8 cellular contexts compared by ENCODE assay signal in the genomic region with DNA sequence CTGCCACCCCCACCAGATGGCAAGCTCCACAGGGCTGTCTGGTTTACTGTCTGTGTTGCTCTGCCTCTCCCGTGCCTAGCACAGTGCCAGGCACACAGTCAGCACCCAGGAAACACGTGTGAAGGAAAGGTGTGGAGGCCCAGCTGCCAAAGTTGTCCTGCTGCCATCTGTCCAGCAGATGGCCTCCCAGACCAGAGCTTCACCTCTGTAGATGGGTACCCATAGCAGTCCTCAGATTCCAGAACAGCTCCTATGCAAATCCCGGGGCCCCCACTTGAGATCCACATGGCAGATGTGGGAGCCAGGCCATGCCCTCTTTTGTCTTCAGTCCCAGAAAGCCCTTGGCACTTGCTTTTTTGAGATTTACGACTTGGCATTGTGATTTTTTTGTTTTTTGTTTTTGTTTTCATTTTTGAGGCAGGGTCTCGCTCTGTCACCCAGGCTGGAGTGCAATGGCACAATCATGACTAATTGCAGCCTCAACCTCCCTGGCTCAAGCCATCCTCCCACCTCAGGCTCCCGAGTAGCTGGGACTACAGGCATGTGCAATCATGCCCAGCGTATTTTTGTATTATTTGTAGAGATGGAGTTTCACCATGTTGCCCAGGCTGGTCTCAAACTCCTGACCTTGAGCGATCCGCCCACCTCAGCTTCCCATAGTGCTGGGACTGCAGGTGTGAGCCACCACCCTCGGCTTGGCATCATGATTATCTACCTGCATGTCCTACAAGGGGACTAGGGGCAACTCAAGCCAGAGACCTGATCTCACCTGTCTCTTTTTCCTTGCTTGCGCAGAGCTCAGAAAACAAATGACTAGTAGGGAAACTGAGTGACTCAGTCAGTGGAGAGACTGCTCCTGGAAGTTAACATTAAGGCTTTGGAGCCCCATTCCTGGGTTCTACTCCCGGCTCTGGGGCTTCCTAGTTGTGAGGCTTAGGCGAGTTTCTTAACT. TPM values are rescaled to one million over a fixed set of nuclear protein-coding genes. Genes with fewer than 3 reads are reported as not detected.
DNase-seq lines count a peak whose midpoint lies in the region; ATAC-seq, FAIRE-seq and TF ChIP-seq lines count a peak whose summit lies in the region.

No MANE protein-coding gene starts in this region.

- DNase-seq in NCI-H2081 (lab: John Stamatoyannopoulos, UW) (peak; percentile 19 to 53), NCI-H2081 treated with DMSO at 0.1 percent for 48 hours (lab: John Stamatoyannopoulos, UW) (no peak), HTR-8/SVneo (ENCODE audit: insufficient read length, low spot score) (peak; percentile 82), colonic mucosa (peak; percentile 52), lower lobe of right lung (no peak), substantia nigra (lab: John Stamatoyannopoulos, UW) (peak in 29 of 49 donors; percentile 6 to 67 (median 36))

- H3K9ac ChIP-seq in colonic mucosa (ENCODE audit: low read depth in 2 of 2, low read length in 2 of 2): no peak overlapping the region

- peak overlapping the region; percentile 25; the same call in 1 of the 2 replicates for H3K27ac ChIP-seq in VCaP
- H3K27ac ChIP-seq in colonic mucosa: no peak overlapping the region
- H3K27ac ChIP-seq in lower lobe of right lung: no peak overlapping the region
- H3K27ac ChIP-seq in substantia nigra (ENCODE audit: low read depth, low read length, poor library complexity, severe bottlenecking): no peak overlapping the region

- H3K4me3 ChIP-seq in colonic mucosa (no peak overlapping the region), lower lobe of right lung (no peak overlapping the region)

- H3K36me3 ChIP-seq in colonic mucosa: no peaks in the 10 kb centered on the region
- no peaks in the 10 kb centered on the region for H3K36me3 ChIP-seq in lower lobe of right lung

- peaks cover 15% of the 10 kb centered on the region for H3K27me3 ChIP-seq in colonic mucosa
- H3K27me3 ChIP-seq in lower lobe of right lung (ENCODE audit: low read depth): peaks cover 13% of the 10 kb centered on the region

- TF ChIP-seq CTCF in VCaP (conservative IDR thresholded peaks at IDR 0.05) (peak; percentile 91), colonic mucosa (IDR thresholded peaks at IDR 0.05) (peak; percentile 70), lower lobe of right lung (IDR thresholded peaks at IDR 0.05) (peak; percentile 87)

- ATAC-seq in lower lobe of right lung: peak; percentile 64 to 65
- no peak for ATAC-seq in HG02938 (IDR thresholded peaks at IDR 0.05; ENCODE audit: unreplicated experiment)

- intact Hi-C loops in colonic mucosa (cut with DNase I) (loop anchor here (2.0 to 5.0 kb wide), 2 partner anchors 79 to 296 kb away; no protein-coding TSS in a partner anchor), lower lobe of right lung (cut with DNase I) (no loop called here)

- FAIRE-seq in HTR-8/SVneo (lab: Jason Lieb, UNC): peak; percentile 60

- H3K9me3 ChIP-seq in colonic mucosa (no peaks in the 10 kb centered on the region), lower lobe of right lung (no peaks in the 10 kb centered on the region)

- H3K4me1 ChIP-seq in colonic mucosa (peaks cover 4% of the 10 kb centered on the region), lower lobe of right lung (peaks cover 33% of the 10 kb centered on the region)

RNA-seq across cellular contexts. Expression of a gene that starts 16.9 kb away (rescaled TPM):
- total RNA-seq in colonic mucosa (1 to 10 TPM; 1.3 to 2.5 TPM), lower lobe of right lung (16.0 TPM)

RNA-seq across cellular contexts. Expression of a gene that starts 20.2 kb away (rescaled TPM):
- under 1 TPM in 1 of 2 donors, not detected in 1; 0.17 TPM for total RNA-seq in colonic mucosa
- total RNA-seq in lower lobe of right lung: not detected

RNA-seq across cellular contexts. Expression of a gene that starts 57.7 kb away (rescaled TPM):
- total RNA-seq in colonic mucosa (10 to 100 TPM; 77.1 to 77.7 TPM), lower lobe of right lung (77.2 TPM)

Comparison
In these comparisons a context has a peak if more than half of its experiments do, and no peak if none do; other contexts are left out.
1. DNase-seq: peak in NCI-H2081 (2 of 2), HTR-8/SVneo (single experiment), colonic mucosa (single experiment) and substantia nigra (29 of 49); none in NCI-H2081 treated with DMSO at 0.1 percent for 48 hours (single experiment) and lower lobe of right lung (single experiment).
2. Peak in every context shown above with its lines, with median percentiles within 50 percentile points of each other: CTCF ChIP-seq.